Comparison of ENCODE assay signal across 1 cellular context in the genomic region with DNA sequence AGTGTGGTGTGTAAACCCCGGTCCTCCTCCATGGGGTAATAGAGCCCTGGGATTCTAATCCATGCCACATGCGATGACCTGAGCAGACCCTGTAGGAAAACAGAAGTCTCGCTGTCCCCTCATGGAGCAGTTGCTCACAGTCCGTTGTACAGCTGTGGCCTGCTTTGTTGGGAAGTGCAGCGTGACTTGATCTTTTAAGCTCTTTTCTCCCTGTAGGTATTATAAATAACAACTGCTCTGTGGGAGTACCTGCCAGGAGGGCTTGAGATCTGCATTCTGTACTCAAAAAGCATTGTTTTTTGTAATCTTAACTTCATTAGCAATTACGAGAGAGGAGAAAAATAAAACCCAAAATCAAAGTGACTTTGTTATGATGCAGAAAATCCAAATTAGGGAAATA.
TF ChIP-seq lines count a peak whose summit lies in the region.

No MANE protein-coding gene starts in this region.

TF ChIP-seq in GM23338, 12 proteins besides CTCF, POLR2A, EP300 and RAD21 (continued from another document):
- peak; percentile 67; the same call in 1 of the 2 replicates for TF ChIP-seq NANOG (IDR thresholded peaks at IDR 0.05; ENCODE audit: borderline replicate concordance)
- no peak for TF ChIP-seq ZNF331 (CRISPR knock-in tag; IDR thresholded peaks at IDR 0.05; ENCODE audit: low read depth)
